In the genomic region with DNA sequence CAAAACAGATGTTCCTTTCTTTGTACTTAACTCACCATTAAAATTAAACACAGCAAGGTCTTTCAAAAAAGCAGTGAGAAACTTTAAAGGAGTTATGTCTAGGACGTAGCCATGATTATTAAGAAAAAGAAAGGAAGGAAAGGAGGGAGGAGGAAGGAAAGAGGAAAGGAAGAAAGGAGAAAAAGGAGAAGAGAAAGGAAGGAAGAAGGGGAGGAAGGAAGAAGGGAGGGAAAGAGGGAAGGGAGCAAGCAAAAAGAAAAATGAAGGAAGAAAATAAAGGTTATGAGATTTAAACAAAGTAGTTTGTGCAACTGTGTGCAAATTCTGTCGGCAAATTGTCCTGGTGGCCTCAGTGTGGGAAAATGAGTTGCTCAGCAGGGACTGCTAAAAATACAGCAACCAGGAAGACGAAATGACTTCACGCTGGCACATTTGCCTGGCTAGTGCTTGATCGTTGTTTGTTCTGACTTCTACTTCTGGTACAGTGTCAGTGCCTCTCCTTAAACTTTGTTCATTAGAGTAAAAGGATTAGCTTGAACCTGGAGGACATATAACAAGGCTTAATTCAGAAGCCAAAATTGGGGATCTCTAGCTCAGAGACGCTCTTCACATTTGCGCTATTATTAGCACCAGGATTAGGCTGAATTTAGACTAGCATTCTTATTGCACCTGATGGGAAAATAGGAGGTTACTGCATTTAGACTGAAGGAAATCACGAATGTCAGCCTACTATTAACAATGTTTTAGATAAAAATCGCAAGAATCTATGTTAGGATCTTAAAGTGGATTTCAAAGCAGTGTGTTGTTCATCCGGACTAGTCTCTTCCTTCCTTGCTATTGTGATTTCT, we compare ENCODE assay signal across 14 cellular contexts.
DNase-seq lines count a peak whose midpoint lies in the region; ATAC-seq and TF ChIP-seq lines count a peak whose summit lies in the region.
"Had no signal": no experiment of that assay in that cellular context is flagged by ENCODE, and none has a peak within 500 bp of the region (broad histone marks: within the 10 kb centered on the region; RNA-seq: fewer than 3 reads in every experiment).

No MANE protein-coding gene starts in this region.

- no TSS peak for BruUV-seq in A673 (replicated peaks; lab: Mats Ljungman, UMichigan)
- no TSS peak for BruUV-seq in PC-3 (replicated peaks; lab: Mats Ljungman, UMichigan)

- H3K4me3 ChIP-seq in A673 (ENCODE audit: low read depth, low read length, poor library complexity, severe bottlenecking) (no peak overlapping the region), PC-3 (ENCODE audit: low read length) (peak overlapping the region; percentile 45), esophagus muscularis mucosa (peak overlapping the region; percentile 18 to 38 (median 22))
- H3K4me3 ChIP-seq: BLaER1 treated with 17β-estradiol and CSF1 and Interleukin-3, amounts not matched to agents 10 nM and 100 nM had no signal

- no peaks in the 10 kb centered on the region for H3K9me3 ChIP-seq in A673 (ENCODE audit: low read depth, low read length, poor library complexity, severe bottlenecking)
- no peaks in the 10 kb centered on the region for H3K9me3 ChIP-seq in PC-3 (ENCODE audit: low read length)
- H3K9me3 ChIP-seq in esophagus muscularis mucosa = no peaks in the 10 kb centered on the region
- H3K9me3 ChIP-seq: BLaER1 treated with 17β-estradiol and CSF1 and Interleukin-3, amounts not matched to agents 10 nM and 100 nM had no signal

- peak; percentile 84 for ATAC-seq in PC-3
- no peak for ATAC-seq in GM19351 (IDR thresholded peaks at IDR 0.05; ENCODE audit: unreplicated experiment)
- ATAC-seq: activated CD8-positive, alpha-beta T cell treated with anti-CD3 and anti-CD28 coated beads, Interleukin-2, amount 10 ng/mL, durations not matched to agents 7 days and 5 days; naive thymus-derived CD4-positive, alpha-beta T cell had no signal

- DNase-seq in A673 (ENCODE audit: low spot score) = peak; percentile 4
- DNase-seq in PC-3 = peak; percentile 32
- no peak for DNase-seq in esophagus muscularis mucosa (ENCODE audit: extremely low spot score)
- DNase-seq in non-pigmented ciliary epithelial cell (ENCODE audit: low read depth) = peak; percentile 3
- DNase-seq in stimulated activated naive CD4-positive, alpha-beta T cell treated with Interleukin-2 at 50 U/mL for 16 hours (lab: John Stamatoyannopoulos, UW) = no peak
- DNase-seq in activated CD4-positive, alpha-beta T cell treated with anti-CD3 and anti-CD28 coated beads, Interleukin-2, amount 50 U/mL, for 4 hours = no peak
- no peak for DNase-seq in posterior vena cava (ENCODE audit: low spot score)
- DNase-seq: activated CD8-positive, alpha-beta T cell treated with anti-CD3 and anti-CD28 coated beads, Interleukin-2, amount 10 ng/mL, durations not matched to agents 7 days and 5 days; activated naive CD8-positive, alpha-beta T cell treated with anti-CD3 and anti-CD28 coated beads for 36 hours; naive thymus-derived CD4-positive, alpha-beta T cell; NCI-H748 treated with DMSO at 0.1 percent for 48 hours; stimulated activated CD4-positive, alpha-beta T cell treated with anti-CD3 and anti-CD28 coated beads, Interleukin-2, amount 100 ng/mL, for 48 hours had no signal

- no peak overlapping the region for H3K9ac ChIP-seq in PC-3 (ENCODE audit: low read length)
- H3K9ac ChIP-seq: BLaER1 treated with 17β-estradiol and CSF1 and Interleukin-3, amounts not matched to agents 10 nM and 100 nM had no signal

- POLR2A ChIA-PET in A673 (lab: Charles Lee; ENCODE audit: low non-redundant PET) = no interaction called here
- POLR2A ChIA-PET in PC-3 (lab: Charles Lee; ENCODE audit: unreplicated experiment) = no interaction called here

- no peaks in the 10 kb centered on the region for H4K20me1 ChIP-seq in PC-3 (ENCODE audit: low read length)
- H4K20me1 ChIP-seq: BLaER1 treated with 17β-estradiol and CSF1 and Interleukin-3, amounts not matched to agents 10 nM and 100 nM had no signal

- no peaks in the 10 kb centered on the region for H3K79me2 ChIP-seq in PC-3 (ENCODE audit: low read length)

- 43% methylated on average over 10 of the region's 10 CpGs for WGBS in esophagus muscularis mucosa

- no peak for TF ChIP-seq POLR2A in esophagus muscularis mucosa (IDR thresholded peaks at IDR 0.05; ENCODE audit: low read depth)

- H3K27ac ChIP-seq in A673 (ENCODE audit: low read depth, low read length, poor library complexity, severe bottlenecking) (no peak overlapping the region), PC-3 (ENCODE audit: low read length) (no peak overlapping the region), esophagus muscularis mucosa (replicated peaks in 1 of 4) (peak overlapping the region in 1 of 4 donors; percentile 46)
- H3K27ac ChIP-seq: BLaER1 treated with 17β-estradiol and CSF1 and Interleukin-3, amounts not matched to agents 10 nM and 100 nM had no signal

- no peaks in the 10 kb centered on the region for H3K27me3 ChIP-seq in A673 (replicated peaks; ENCODE audit: insufficient read depth, low read depth, low read length, poor library complexity)
- peaks cover 10% of the 10 kb centered on the region; the same call in 1 of the 2 replicates for H3K27me3 ChIP-seq in PC-3 (ENCODE audit: low read length)
- no peaks in the 10 kb centered on the region for H3K27me3 ChIP-seq in esophagus muscularis mucosa
- H3K27me3 ChIP-seq: BLaER1 treated with 17β-estradiol and CSF1 and Interleukin-3, amounts not matched to agents 10 nM and 100 nM had no signal

- TF ChIP-seq CTCF in A673 (conservative IDR thresholded peaks at IDR 0.05; ENCODE audit: low read depth, low read length) (no peak), PC-3 (conservative IDR thresholded peaks at IDR 0.05; ENCODE audit: low read depth, low read length) (no peak), esophagus muscularis mucosa (IDR thresholded peaks at IDR 0.05) (no peak)

- TF ChIP-seq EP300 in esophagus muscularis mucosa (IDR thresholded peaks at IDR 0.05) = no peak

- no peaks in the 10 kb centered on the region for H3F3A ChIP-seq in PC-3 (ENCODE audit: low read length, unreplicated experiment)

- CTCF ChIA-PET in A673 (lab: Charles Lee) (no interaction called here), PC-3 (lab: Charles Lee) (no interaction called here)

- intact Hi-C loops in A673 (cut with micrococcal nuclease; ENCODE audit: unreplicated experiment) (no loop called here), PC-3 (cut with micrococcal nuclease) (no loop called here), esophagus muscularis mucosa (cut with DNase I) (no loop called here), posterior vena cava (cut with DNase I) (no loop called here)

- peak overlapping the region; percentile 72 for H3K4me2 ChIP-seq in PC-3 (ENCODE audit: low read length)

- H3K9me2 ChIP-seq in PC-3 (replicated peaks; ENCODE audit: low read length) = no peaks in the 10 kb centered on the region

- H3K36me3 ChIP-seq in A673 (ENCODE audit: insufficient read depth, low read length, poor library complexity, severe bottlenecking) (no peaks in the 10 kb centered on the region), PC-3 (ENCODE audit: low read depth, low read length) (no peaks in the 10 kb centered on the region), esophagus muscularis mucosa (no peaks in the 10 kb centered on the region)
- H3K36me3 ChIP-seq: BLaER1 treated with 17β-estradiol and CSF1 and Interleukin-3, amounts not matched to agents 10 nM and 100 nM had no signal

- H3K4me1 ChIP-seq in A673 (ENCODE audit: insufficient read depth, low read length, poor library complexity, severe bottlenecking) (no peaks in the 10 kb centered on the region), PC-3 (ENCODE audit: insufficient read depth, low read length) (0 out of 2 replicates have a peak, but pooled peaks cover 6% of the 10 kb centered on the region), esophagus muscularis mucosa (peaks cover 4 to 15% (median 11%) of the 10 kb centered on the region in 4 donors)

- H2AFZ ChIP-seq in PC-3 (ENCODE audit: low read length) = peak overlapping the region; percentile 77

Comparison
In these comparisons a context has a peak if more than half of its experiments do, and no peak if none do; other contexts are left out.
1. DNase-seq: peak in A673 (single experiment), PC-3 (single experiment) and non-pigmented ciliary epithelial cell (single experiment); none in esophagus muscularis mucosa (single experiment), stimulated activated naive CD4-positive, alpha-beta T cell treated with Interleukin-2 at 50 U/mL for 16 hours (single experiment), activated CD4-positive, alpha-beta T cell treated with anti-CD3 and anti-CD28 coated beads, Interleukin-2, amount 50 U/mL, for 4 hours (0 of 2) and posterior vena cava (single experiment).